8 cellular contexts compared by ENCODE assay signal in the genomic region with DNA sequence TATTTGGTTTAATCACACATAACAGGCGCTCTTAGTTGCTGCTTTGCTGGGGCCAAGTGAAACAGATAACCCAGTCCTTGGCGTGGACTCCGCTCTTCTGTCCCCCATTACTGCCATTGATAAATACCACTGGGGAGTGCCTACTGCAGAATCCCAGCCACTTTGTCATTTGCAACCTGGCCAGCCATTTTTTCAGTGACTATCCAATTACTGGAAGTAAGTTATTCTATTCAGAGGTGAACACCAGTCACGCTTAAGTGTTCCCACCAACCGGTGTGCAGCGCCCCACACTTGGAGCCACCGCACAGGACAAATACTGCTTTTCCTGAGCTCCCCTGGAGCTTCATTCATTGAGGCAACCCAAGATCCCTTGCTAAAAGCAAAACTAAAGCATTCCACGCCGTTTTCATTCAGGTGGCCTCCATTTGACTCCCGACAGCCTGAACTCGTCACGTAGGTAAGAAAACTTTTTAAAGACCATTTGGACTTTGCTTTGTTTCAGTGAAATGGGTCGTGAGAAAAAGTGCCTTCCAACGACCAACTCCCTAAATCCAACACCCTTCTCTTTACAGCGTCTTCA. TPM values are rescaled to one million over a fixed set of nuclear protein-coding genes. Genes with fewer than 3 reads are reported as not detected.
DNase-seq lines count a peak whose midpoint lies in the region; TF ChIP-seq lines count a peak whose summit lies in the region.

No MANE protein-coding gene starts in this region.

- H3K36me3 ChIP-seq in effector memory CD4-positive, alpha-beta T cell (ENCODE audit: control insufficient read depth, insufficient read depth, low read length): no peaks in the 10 kb centered on the region
- no peaks in the 10 kb centered on the region for H3K36me3 ChIP-seq in neural progenitor cell

- no peak overlapping the region for H2AFZ ChIP-seq in neural progenitor cell (replicated peaks)

- peak overlapping the region; percentile 26 for H3K27ac Mint-ChIP-seq in neural progenitor cell

- H3K27ac ChIP-seq in effector memory CD4-positive, alpha-beta T cell (ENCODE audit: insufficient read depth, low read length, poor library complexity, severe bottlenecking): peak overlapping the region; percentile 89
- no peak overlapping the region for H3K27ac ChIP-seq in neural progenitor cell

- CTCF ChIA-PET in HEK293T (lab: Yijun Ruan, JAX): interaction anchor here (0.5 to 1.0 kb wide), 2 partner anchors 47 to 418 kb away, joined by 5 read pairs; no protein-coding TSS in a partner anchor

- H3F3A ChIP-seq in neural progenitor cell (ENCODE audit: low read depth): peaks cover 36% of the 10 kb centered on the region

- peak overlapping the region; percentile 89 for H3K4me2 ChIP-seq in neural progenitor cell

- POLR2A ChIA-PET in HEK293T (lab: Yijun Ruan, JAX): interaction anchor here (1.0 kb wide), 1 partner anchor 13 kb away, joined by 3 read pairs; no protein-coding TSS in a partner anchor

- peaks cover 5% of the 10 kb centered on the region for H3K36me3 Mint-ChIP-seq in neural progenitor cell

- H3K27me3 ChIP-seq in effector memory CD4-positive, alpha-beta T cell (replicated peaks; ENCODE audit: control insufficient read depth, insufficient read depth, low read length, poor library complexity, severe bottlenecking): no peaks in the 10 kb centered on the region
- H3K27me3 ChIP-seq in neural progenitor cell: peaks cover 29% of the 10 kb centered on the region

- H3K4me1 ChIP-seq in effector memory CD4-positive, alpha-beta T cell (ENCODE audit: control insufficient read depth, insufficient read depth, low read length, poor library complexity, severe bottlenecking): peaks cover 56% of the 10 kb centered on the region
- peaks cover 51% of the 10 kb centered on the region for H3K4me1 ChIP-seq in neural progenitor cell

- H3K9me3 Mint-ChIP-seq in neural progenitor cell: no peaks in the 10 kb centered on the region

- peaks cover 62% of the 10 kb centered on the region for H3K79me2 ChIP-seq in neural progenitor cell (ENCODE audit: low read depth)

- H3K9ac ChIP-seq in neural progenitor cell: peak overlapping the region; percentile 80

- DNase-seq in COLO668 (lab: John Stamatoyannopoulos, UW; ENCODE audit: unreplicated experiment): peak; percentile 10
- peak; percentile 56 for DNase-seq in NCI-H69 (lab: John Stamatoyannopoulos, UW)
- no peak for DNase-seq in effector memory CD4-positive, alpha-beta T cell
- peak; percentile 56 for DNase-seq in neural progenitor cell (ENCODE audit: low spot score)
- no peak for DNase-seq in NCI-H345 treated with DMSO at 0.1 percent for 48 hours (lab: John Stamatoyannopoulos, UW; ENCODE audit: unreplicated experiment)
- no peak for DNase-seq in HEK293T (ENCODE audit: extremely low spot score)
- no peak for DNase-seq in MV-4-11 (lab: John Stamatoyannopoulos, UW)
- no peak for DNase-seq in NCI-H1436 treated with DMSO at 0.1 percent for 48 hours (lab: John Stamatoyannopoulos, UW)

- peak overlapping the region; percentile 69 for H3K4me3 ChIP-seq in effector memory CD4-positive, alpha-beta T cell (ENCODE audit: insufficient read depth, low read depth, low read length, poor library complexity, severe bottlenecking)
- H3K4me3 ChIP-seq in neural progenitor cell: peak overlapping the region; percentile 62

- H3K9me3 ChIP-seq in effector memory CD4-positive, alpha-beta T cell (ENCODE audit: control insufficient read depth, low read length): no peaks in the 10 kb centered on the region
- H3K9me3 ChIP-seq in neural progenitor cell (ENCODE audit: low read depth): no peaks in the 10 kb centered on the region

- peaks cover 7% of the 10 kb centered on the region for H3K27me3 Mint-ChIP-seq in neural progenitor cell (ENCODE audit: insufficient read depth, low read depth)

- H3K4me1 Mint-ChIP-seq in neural progenitor cell: peaks cover 62% of the 10 kb centered on the region

- no peak for TF ChIP-seq CTCF in neural progenitor cell (IDR thresholded peaks at IDR 0.05)

- H3K4me3 Mint-ChIP-seq in neural progenitor cell: peak overlapping the region; percentile 96

- peaks cover 59% of the 10 kb centered on the region for H4K20me1 ChIP-seq in neural progenitor cell (ENCODE audit: low read depth)

TF ChIP-seq in HEK293T, 16 proteins besides CTCF, POLR2A, EP300 and RAD21:
- TF ChIP-seq TARDBP (IDR thresholded peaks at IDR 0.05): no peak
- no peak for TF ChIP-seq SP1 (IDR thresholded peaks at IDR 0.05)
- TF ChIP-seq FOXA1 (IDR thresholded peaks at IDR 0.05): no peak
- TF ChIP-seq BHLHE40 (IDR thresholded peaks at IDR 0.05; ENCODE audit: borderline replicate concordance): no peak
- TF ChIP-seq SUZ12 (IDR thresholded peaks at IDR 0.05): no peak
- TF ChIP-seq ELF4 (IDR thresholded peaks at IDR 0.05): no peak
- TF ChIP-seq PKNOX1 (IDR thresholded peaks at IDR 0.05): no peak
- TF ChIP-seq NFRKB (IDR thresholded peaks at IDR 0.05): no peak
- TF ChIP-seq LEF1 (IDR thresholded peaks at IDR 0.05; ENCODE audit: borderline replicate concordance): no peak
- TF ChIP-seq HDGF (IDR thresholded peaks at IDR 0.05; ENCODE audit: borderline replicate concordance): no peak

RNA-seq across cellular contexts. Expression of gene USP7, which starts 1.8 kb away (rescaled TPM):
- total RNA-seq in neural progenitor cell (ENCODE audit: low replicate concordance): 76.3 and 90.3 TPM in 2 replicates

Comparison
In these comparisons a context has a peak if more than half of its experiments do, and no peak if none do; other contexts are left out.
1. DNase-seq: peak in COLO668 (single experiment), NCI-H69 (single experiment) and neural progenitor cell (single experiment); none in effector memory CD4-positive, alpha-beta T cell (0 of 3), NCI-H345 treated with DMSO at 0.1 percent for 48 hours (single experiment), HEK293T (single experiment), MV-4-11 (single experiment) and NCI-H1436 treated with DMSO at 0.1 percent for 48 hours (single experiment).